Comparison of ENCODE assay signal across 36 cellular contexts in the genomic region with DNA sequence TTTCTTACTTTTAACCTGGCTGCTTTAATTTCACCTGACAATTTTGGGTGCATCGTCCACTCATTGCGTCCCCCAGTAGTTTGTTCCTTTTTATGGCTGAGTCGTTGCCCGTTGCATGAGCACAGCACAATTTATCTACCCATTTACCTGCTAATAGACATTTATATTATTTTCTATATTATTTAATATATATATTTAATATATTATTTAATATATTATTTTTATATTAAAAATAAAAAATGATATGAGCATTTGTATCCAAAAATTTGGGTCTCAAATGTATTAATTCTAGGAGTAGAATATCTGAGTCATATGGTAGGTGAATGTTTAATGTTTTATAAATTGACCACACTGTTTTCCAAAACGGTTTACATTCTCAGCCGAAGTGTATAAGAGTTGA.
A peak's percentile ranks its signal among the peaks of the same experiment; 100 is the strongest.
DNase-seq lines count a peak whose midpoint lies in the region; ATAC-seq, FAIRE-seq and TF ChIP-seq lines count a peak whose summit lies in the region.
"Had no signal": no experiment of that assay in that cellular context is flagged by ENCODE, and none has a peak within 500 bp of the region (broad histone marks: within the 10 kb centered on the region; RNA-seq: fewer than 3 reads in every experiment).

No MANE protein-coding gene starts in this region.

- H3K4me3 Mint-ChIP-seq in WTC11, result no peak overlapping the region
- no peak overlapping the region for H3K4me3 Mint-ChIP-seq in HFFc6
- H3K4me3 Mint-ChIP-seq: B cell; CD14-positive monocyte; CD4-positive, alpha-beta memory T cell; CD4-positive, alpha-beta T cell; CD4-positive, CD25-positive, alpha-beta regulatory T cell; CD8-positive, alpha-beta memory T cell; CD8-positive, alpha-beta T cell had no signal

- H3K27ac Mint-ChIP-seq in WTC11 (no peak overlapping the region), HFFc6 (no peak overlapping the region)
- H3K27ac Mint-ChIP-seq: B cell; CD14-positive monocyte; CD4-positive, alpha-beta memory T cell; CD4-positive, alpha-beta T cell; CD4-positive, CD25-positive, alpha-beta regulatory T cell; CD8-positive, alpha-beta memory T cell; CD8-positive, alpha-beta T cell had no signal

- peak; percentile 15 for FAIRE-seq in G401.6 (lab: Jason Lieb, UNC)
- FAIRE-seq in pancreas (lab: Jason Lieb, UNC), result peak; percentile 17
- FAIRE-seq: A549, D721Med had no signal

- H3K4me3 ChIP-seq in pancreas, result no peak overlapping the region
- H3K4me3 ChIP-seq in uterus, result no peak overlapping the region
- H3K4me3 ChIP-seq: A549; BLaER1; BLaER1 treated with 17β-estradiol and CSF1 and Interleukin-3, amounts not matched to agents 10 nM and 100 nM had no signal

- H3K4me1 ChIP-seq in pancreas (no peaks in the 10 kb centered on the region), uterus (peaks cover 4 to 23% of the 10 kb centered on the region in 2 donors)
- H3K4me1 ChIP-seq: BE2C; BLaER1; BLaER1 treated with 17β-estradiol and CSF1 and Interleukin-3, amounts not matched to agents 10 nM and 100 nM; Caco-2 had no signal

- WGBS in pancreas, 2 donors, result 72 to 78% methylated on average over 6 of the region's 6 CpGs

- no peak for TF ChIP-seq POLR2A in uterus (IDR thresholded peaks at IDR 0.05)

- H3K27ac ChIP-seq in pancreas (no peak overlapping the region), uterus (peak overlapping the region; percentile 29 to 87)
- H3K27ac ChIP-seq: 22Rv1; A549; BLaER1; BLaER1 treated with 17β-estradiol and CSF1 and Interleukin-3, amounts not matched to agents 10 nM and 100 nM; C4-2B had no signal

- H3K27me3 Mint-ChIP-seq in WTC11 (ENCODE audit: low read depth) (no peaks in the 10 kb centered on the region; the same call in 1 of the 2 replicates), HFFc6 (ENCODE audit: insufficient read depth) (peaks cover 3% of the 10 kb centered on the region; the same call in 1 of the 2 replicates)

- no peak for TF ChIP-seq CTCF in WTC11 (IDR thresholded peaks at IDR 0.05)
- TF ChIP-seq CTCF in pancreas (IDR thresholded peaks at IDR 0.05), result no peak
- no peak for TF ChIP-seq CTCF in uterus (IDR thresholded peaks at IDR 0.05)
- TF ChIP-seq CTCF in HFFc6 (IDR thresholded peaks at IDR 0.05), result no peak

- ATAC-seq in WTC11 (no peak), pancreas (no peak), GM18858 (IDR thresholded peaks at IDR 0.05; ENCODE audit: unreplicated experiment) (no peak)
- ATAC-seq: A549; CD8-positive, alpha-beta T cell had no signal

- peaks cover 16% of the 10 kb centered on the region for H3K9me3 Mint-ChIP-seq in WTC11
- H3K9me3 Mint-ChIP-seq in HFFc6, result no peaks in the 10 kb centered on the region
- H3K9me3 Mint-ChIP-seq: CD14-positive monocyte; CD4-positive, alpha-beta memory T cell; CD4-positive, alpha-beta T cell; CD8-positive, alpha-beta memory T cell; CD8-positive, alpha-beta T cell had no signal

- POLR2A ChIA-PET in WTC11 (lab: Charles Lee), result no interaction called here

- no peaks in the 10 kb centered on the region for H3K36me3 ChIP-seq in pancreas
- H3K36me3 ChIP-seq in uterus, result no peaks in the 10 kb centered on the region
- H3K36me3 ChIP-seq: BE2C; BLaER1; BLaER1 treated with 17β-estradiol and CSF1 and Interleukin-3, amounts not matched to agents 10 nM and 100 nM had no signal

- intact Hi-C loops in pancreas (cut with DNase I), result no loop called here
- intact Hi-C loops in uterus (cut with DNase I; ENCODE audit: low total_unique reads), result no loop called here

- H3K27me3 ChIP-seq in pancreas (no peaks in the 10 kb centered on the region), uterus (no peaks in the 10 kb centered on the region)
- H3K27me3 ChIP-seq: BE2C; BLaER1; BLaER1 treated with 17β-estradiol and CSF1 and Interleukin-3, amounts not matched to agents 10 nM and 100 nM had no signal

- CTCF ChIA-PET in WTC11 (lab: Charles Lee), result no interaction called here

- DNase-seq in WTC11 (ENCODE audit: low spot score) (no peak), pancreas (no peak), uterus (no peak), HFFc6 (no peak), ecto neural progenitor cell (ENCODE audit: low spot score) (no peak)
- DNase-seq in activated CD4-positive, alpha-beta T cell treated with anti-CD3 and anti-CD28 coated beads for 48 hours, result no peak
- DNase-seq: 8988T; ACHN; AML-193; BE2C; C1 segment of cervical spinal cord; Caco-2; Calu3; CD4-positive, alpha-beta memory T cell; CD4-positive, alpha-beta T cell; CD4-positive, CD25-positive, alpha-beta regulatory T cell; CD8-positive, alpha-beta memory T cell; CD8-positive, alpha-beta T cell; COR-L47; DMS 273 treated with DMSO at 0.1 percent for 48 hours; DMS153; DMS53; DMS79; DMS79 treated with DMSO at 0.1 percent for 48 hours; DND-41; EL had no signal

- H3K4me1 Mint-ChIP-seq in WTC11 (peaks cover 6% of the 10 kb centered on the region), HFFc6 (ENCODE audit: low read depth) (peaks cover 18% of the 10 kb centered on the region)
- H3K4me1 Mint-ChIP-seq: B cell; CD14-positive monocyte; CD4-positive, alpha-beta memory T cell; CD4-positive, CD25-positive, alpha-beta regulatory T cell; CD8-positive, alpha-beta memory T cell had no signal

- no peaks in the 10 kb centered on the region for H3K9me3 ChIP-seq in pancreas
- H3K9me3 ChIP-seq in uterus, result no peaks in the 10 kb centered on the region
- H3K9me3 ChIP-seq: A549; BE2C; BLaER1; BLaER1 treated with 17β-estradiol and CSF1 and Interleukin-3, amounts not matched to agents 10 nM and 100 nM; Caco-2 had no signal

- H3K36me3 Mint-ChIP-seq in WTC11 (peaks cover 11% of the 10 kb centered on the region), HFFc6 (ENCODE audit: low read depth) (no peaks in the 10 kb centered on the region)
- H3K36me3 Mint-ChIP-seq: CD14-positive monocyte; CD4-positive, alpha-beta memory T cell; CD4-positive, CD25-positive, alpha-beta regulatory T cell; CD8-positive, alpha-beta memory T cell; CD8-positive, alpha-beta T cell had no signal

TF ChIP-seq in WTC11, 78 proteins besides CTCF, POLR2A, EP300 and RAD21:
- TF ChIP-seq ZNF671 (CRISPR knock-in tag; IDR thresholded peaks at IDR 0.05) (no peak), NFYB (CRISPR knock-in tag; conservative IDR thresholded peaks at IDR 0.05; ENCODE audit: low read depth) (no peak), HMGA2 (CRISPR knock-in tag; IDR thresholded peaks at IDR 0.05) (peak; percentile 92), ZNF317 (CRISPR knock-in tag; IDR thresholded peaks at IDR 0.05; ENCODE audit: borderline replicate concordance, low read depth) (no peak)
- TF ChIP-seq, protein P1, sequence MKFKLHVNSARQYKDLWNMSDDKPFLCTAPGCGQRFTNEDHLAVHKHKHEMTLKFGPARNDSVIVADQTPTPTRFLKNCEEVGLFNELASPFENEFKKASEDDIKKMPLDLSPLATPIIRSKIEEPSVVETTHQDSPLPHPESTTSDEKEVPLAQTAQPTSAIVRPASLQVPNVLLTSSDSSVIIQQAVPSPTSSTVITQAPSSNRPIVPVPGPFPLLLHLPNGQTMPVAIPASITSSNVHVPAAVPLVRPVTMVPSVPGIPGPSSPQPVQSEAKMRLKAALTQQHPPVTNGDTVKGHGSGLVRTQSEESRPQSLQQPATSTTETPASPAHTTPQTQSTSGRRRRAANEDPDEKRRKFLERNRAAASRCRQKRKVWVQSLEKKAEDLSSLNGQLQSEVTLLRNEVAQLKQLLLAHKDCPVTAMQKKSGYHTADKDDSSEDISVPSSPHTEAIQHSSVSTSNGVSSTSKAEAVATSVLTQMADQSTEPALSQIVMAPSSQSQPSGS (CRISPR knock-in tag; IDR thresholded peaks at IDR 0.05; ENCODE audit: borderline replicate concordance, low read depth), result no peak
- TF ChIP-seq, protein P2, sequence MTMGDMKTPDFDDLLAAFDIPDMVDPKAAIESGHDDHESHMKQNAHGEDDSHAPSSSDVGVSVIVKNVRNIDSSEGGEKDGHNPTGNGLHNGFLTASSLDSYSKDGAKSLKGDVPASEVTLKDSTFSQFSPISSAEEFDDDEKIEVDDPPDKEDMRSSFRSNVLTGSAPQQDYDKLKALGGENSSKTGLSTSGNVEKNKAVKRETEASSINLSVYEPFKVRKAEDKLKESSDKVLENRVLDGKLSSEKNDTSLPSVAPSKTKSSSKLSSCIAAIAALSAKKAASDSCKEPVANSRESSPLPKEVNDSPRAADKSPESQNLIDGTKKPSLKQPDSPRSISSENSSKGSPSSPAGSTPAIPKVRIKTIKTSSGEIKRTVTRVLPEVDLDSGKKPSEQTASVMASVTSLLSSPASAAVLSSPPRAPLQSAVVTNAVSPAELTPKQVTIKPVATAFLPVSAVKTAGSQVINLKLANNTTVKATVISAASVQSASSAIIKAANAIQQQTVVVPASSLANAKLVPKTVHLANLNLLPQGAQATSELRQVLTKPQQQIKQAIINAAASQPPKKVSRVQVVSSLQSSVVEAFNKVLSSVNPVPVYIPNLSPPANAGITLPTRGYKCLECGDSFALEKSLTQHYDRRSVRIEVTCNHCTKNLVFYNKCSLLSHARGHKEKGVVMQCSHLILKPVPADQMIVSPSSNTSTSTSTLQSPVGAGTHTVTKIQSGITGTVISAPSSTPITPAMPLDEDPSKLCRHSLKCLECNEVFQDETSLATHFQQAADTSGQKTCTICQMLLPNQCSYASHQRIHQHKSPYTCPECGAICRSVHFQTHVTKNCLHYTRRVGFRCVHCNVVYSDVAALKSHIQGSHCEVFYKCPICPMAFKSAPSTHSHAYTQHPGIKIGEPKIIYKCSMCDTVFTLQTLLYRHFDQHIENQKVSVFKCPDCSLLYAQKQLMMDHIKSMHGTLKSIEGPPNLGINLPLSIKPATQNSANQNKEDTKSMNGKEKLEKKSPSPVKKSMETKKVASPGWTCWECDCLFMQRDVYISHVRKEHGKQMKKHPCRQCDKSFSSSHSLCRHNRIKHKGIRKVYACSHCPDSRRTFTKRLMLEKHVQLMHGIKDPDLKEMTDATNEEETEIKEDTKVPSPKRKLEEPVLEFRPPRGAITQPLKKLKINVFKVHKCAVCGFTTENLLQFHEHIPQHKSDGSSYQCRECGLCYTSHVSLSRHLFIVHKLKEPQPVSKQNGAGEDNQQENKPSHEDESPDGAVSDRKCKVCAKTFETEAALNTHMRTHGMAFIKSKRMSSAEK (CRISPR knock-in tag; IDR thresholded peaks at IDR 0.05; ENCODE audit: borderline replicate concordance), result no peak

Comparison
In these comparisons a context has a peak if more than half of its experiments do, and no peak if none do; other contexts are left out.
1. H3K27ac ChIP-seq: peak in uterus (2 of 2); none in pancreas (0 of 4).